In genomic region chr20:25021336-25021735, GRCh38 we compare ENCODE assay signal across 23 cellular contexts. TPM values are rescaled to one million over a fixed set of nuclear protein-coding genes. Genes with fewer than 3 reads are reported as not detected.
"Had no signal": no experiment of that assay in that cellular context is flagged by ENCODE, and none has a peak within 500 bp of the region (broad histone marks: within the 10 kb centered on the region; RNA-seq: fewer than 3 reads in every experiment).

No MANE protein-coding gene starts in this region.

- H3K36me3 ChIP-seq: cardiac muscle cell, neural progenitor cell had no signal

- H3K27ac ChIP-seq: adrenal gland, cardiac muscle cell, coronary artery, hepatocyte, lower lobe of right lung, neural progenitor cell, tibial artery had no signal

- H3K4me1 ChIP-seq: adrenal gland, neural progenitor cell had no signal

- H3K27me3 ChIP-seq: adrenal gland, cardiac muscle cell, dorsolateral prefrontal cortex, hepatocyte, neural progenitor cell, tibial artery had no signal

- ATAC-seq: activated CD4-positive, CD25-positive, alpha-beta regulatory T cell treated with anti-CD3 and anti-CD28 coated beads, Interleukin-2, amount 50 U/mL, for 24 hours; lower lobe of right lung; natural killer cell had no signal

- H3K9me3 ChIP-seq: adrenal gland, lower lobe of right lung, tibial artery had no signal

- H3K4me3 ChIP-seq: adrenal gland, cardiac muscle cell, coronary artery, dorsolateral prefrontal cortex, hepatocyte, lower lobe of right lung, neural progenitor cell, tibial artery had no signal

- DNase-seq: activated CD4-positive, alpha-beta T cell treated with anti-CD3 and anti-CD28 coated beads for 48 hours; activated CD4-positive, alpha-beta T cell treated with anti-CD3 and anti-CD28 coated beads, Interleukin-2, amount 50 U/mL, for 48 hours; activated CD8-positive, alpha-beta memory T cell treated with anti-CD3 and anti-CD28 coated beads for 24 hours; activated effector memory CD4-positive, alpha-beta T cell treated with Interleukin-2 at 50 U/mL for 16 hours; activated naive CD4-positive, alpha-beta T cell treated with anti-CD3 and anti-CD28 coated beads for 36 hours; activated naive CD8-positive, alpha-beta T cell treated with anti-CD3 and anti-CD28 coated beads for 36 hours; effector memory CD4-positive, alpha-beta T cell; glutamatergic neuron; lower lobe of right lung; mesenchymal stem cell; natural killer cell; occipital lobe; right cardiac atrium; stimulated activated CD4-positive, alpha-beta T cell treated with anti-CD3 and anti-CD28 coated beads, Interleukin-4, amount 100 ng/mL, for 1 hour; T-helper 1 cell had no signal

RNA-seq across cellular contexts. Expression of gene ACSS1, which starts 36.6 kb away (rescaled TPM):
- total RNA-seq: cardiac muscle cell had no signal
- polyA plus RNA-seq: cardiac muscle cell had no signal
